ENCODE assay signal across 8 cellular contexts in genomic region chr1:44355582-44356305, GRCh38. TPM values are rescaled to one million over a fixed set of nuclear protein-coding genes. Genes with fewer than 3 reads are reported as not detected.
A peak's percentile ranks its signal among the peaks of the same experiment; 100 is the strongest.
DNase-seq lines count a peak whose midpoint lies in the region; ATAC-seq, FAIRE-seq and TF ChIP-seq lines count a peak whose summit lies in the region.

No MANE protein-coding gene starts in this region.

- ATAC-seq in Right ventricle myocardium inferior: no peak
- ATAC-seq in left lung: no peak
- ATAC-seq in HG02588 (IDR thresholded peaks at IDR 0.05; ENCODE audit: unreplicated experiment): no peak

- H3K27me3 Mint-ChIP-seq in activated T-helper 1 cell treated with anti-CD3 and anti-CD28 coated beads, Interleukin-12 subunit alpha, Interleukin-12 subunit beta, Interleukin-2, Interleukin-4 antibody, amounts not matched to agents 30 ng/mL and 10 ng/mL and 1 ng/mL, durations not matched to agents 14 hours and 24 hours and 36 hours (ENCODE audit: insufficient read depth): no peaks in the 10 kb centered on the region

- TF ChIP-seq CTCF in left ventricle myocardium inferior (IDR thresholded peaks at IDR 0.05; ENCODE audit: borderline replicate concordance) (no peak), left lung (IDR thresholded peaks at IDR 0.05) (no peak)

- H3K27ac ChIP-seq in left ventricle myocardium inferior (replicated peaks): no peak overlapping the region
- H3K27ac ChIP-seq in left lung: no peak overlapping the region

- DNase-seq in left ventricle myocardium inferior (no peak), Right ventricle myocardium inferior (ENCODE audit: missing footprints) (no peak), left lung (no peak), urothelium cell line (ENCODE audit: low spot score) (peak; percentile 18), NCI-H2196 treated with DMSO at 0.1 percent for 48 hours (lab: John Stamatoyannopoulos, UW; ENCODE audit: unreplicated experiment) (no peak), NCI-H446 treated with DMSO at 0.1 percent for 48 hours (lab: John Stamatoyannopoulos, UW) (no peak)
- no peak for DNase-seq in activated T-helper 1 cell treated with anti-CD3 and anti-CD28 coated beads, Interleukin-12 subunit alpha, Interleukin-12 subunit beta, Interleukin-2, Interleukin-4 antibody, amounts not matched to agents 30 ng/mL and 10 ng/mL and 1 ng/mL, durations not matched to agents 14 hours and 24 hours and 36 hours (ENCODE audit: low spot score)

- peak overlapping the region; percentile 93 for H3K4me3 Mint-ChIP-seq in activated T-helper 1 cell treated with anti-CD3 and anti-CD28 coated beads, Interleukin-12 subunit alpha, Interleukin-12 subunit beta, Interleukin-2, Interleukin-4 antibody, amounts not matched to agents 30 ng/mL and 10 ng/mL and 1 ng/mL, durations not matched to agents 14 hours and 24 hours and 36 hours

- H3K36me3 Mint-ChIP-seq in activated T-helper 1 cell treated with anti-CD3 and anti-CD28 coated beads, Interleukin-12 subunit alpha, Interleukin-12 subunit beta, Interleukin-2, Interleukin-4 antibody, amounts not matched to agents 30 ng/mL and 10 ng/mL and 1 ng/mL, durations not matched to agents 14 hours and 24 hours and 36 hours (ENCODE audit: low read depth): peaks cover 7% of the 10 kb centered on the region

- peak; percentile 91 for FAIRE-seq in urothelium cell line (lab: Jason Lieb, UNC)

- no peaks in the 10 kb centered on the region for H3K9me3 Mint-ChIP-seq in activated T-helper 1 cell treated with anti-CD3 and anti-CD28 coated beads, Interleukin-12 subunit alpha, Interleukin-12 subunit beta, Interleukin-2, Interleukin-4 antibody, amounts not matched to agents 30 ng/mL and 10 ng/mL and 1 ng/mL, durations not matched to agents 14 hours and 24 hours and 36 hours

- H3K36me3 ChIP-seq in left ventricle myocardium inferior (no peaks in the 10 kb centered on the region), left lung (no peaks in the 10 kb centered on the region)

- peak overlapping the region; percentile 99 for H3K4me3 ChIP-seq in left ventricle myocardium inferior
- H3K4me3 ChIP-seq in left lung: peak overlapping the region; percentile 83 to 94

- intact Hi-C loops in left ventricle myocardium inferior (cut with micrococcal nuclease): no loop called here
- intact Hi-C loops in Right ventricle myocardium inferior (cut with DNase I): no loop called here
- intact Hi-C loops in activated T-helper 1 cell treated with anti-CD3 and anti-CD28 coated beads, Interleukin-12 subunit alpha, Interleukin-12 subunit beta, Interleukin-2, Interleukin-4 antibody, amounts not matched to agents 30 ng/mL and 10 ng/mL and 1 ng/mL, durations not matched to agents 14 hours and 24 hours and 36 hours (cut with micrococcal nuclease): loop anchor here (1.0 to 10.0 kb wide), 7 partner anchors 49 to 1891 kb away; partner anchors contain the start of genes ARMH1, CCDC30, DMAP1 and HECTD3
- intact Hi-C loops in left lung (cut with DNase I): no loop called here

- H3K9me3 ChIP-seq in left ventricle myocardium inferior (replicated peaks): no peaks in the 10 kb centered on the region
- H3K9me3 ChIP-seq in left lung: no peaks in the 10 kb centered on the region

- H3K4me1 Mint-ChIP-seq in activated T-helper 1 cell treated with anti-CD3 and anti-CD28 coated beads, Interleukin-12 subunit alpha, Interleukin-12 subunit beta, Interleukin-2, Interleukin-4 antibody, amounts not matched to agents 30 ng/mL and 10 ng/mL and 1 ng/mL, durations not matched to agents 14 hours and 24 hours and 36 hours (ENCODE audit: low read depth): peaks cover 34% of the 10 kb centered on the region

- no peaks in the 10 kb centered on the region for H3K27me3 ChIP-seq in left ventricle myocardium inferior (ENCODE audit: low read depth)
- H3K27me3 ChIP-seq in left lung: no peaks in the 10 kb centered on the region

- peak overlapping the region; percentile 88 for H3K27ac Mint-ChIP-seq in activated T-helper 1 cell treated with anti-CD3 and anti-CD28 coated beads, Interleukin-12 subunit alpha, Interleukin-12 subunit beta, Interleukin-2, Interleukin-4 antibody, amounts not matched to agents 30 ng/mL and 10 ng/mL and 1 ng/mL, durations not matched to agents 14 hours and 24 hours and 36 hours

- H3K4me1 ChIP-seq in left ventricle myocardium inferior (peaks cover 22% of the 10 kb centered on the region), left lung (peaks cover 6 to 18% of the 10 kb centered on the region in 2 donors)

RNA-seq across cellular contexts. Expression of gene ERI3, which starts 0.7 kb away (rescaled TPM):
- 50.4 TPM for total RNA-seq in left ventricle myocardium inferior
- 52.7 TPM for total RNA-seq in Right ventricle myocardium inferior
- 51.4 and 55.4 TPM in 2 replicates for total RNA-seq in activated T-helper 1 cell treated with anti-CD3 and anti-CD28 coated beads, Interleukin-12 subunit alpha, Interleukin-12 subunit beta, Interleukin-2, Interleukin-4 antibody, amounts not matched to agents 30 ng/mL and 10 ng/mL and 1 ng/mL, durations not matched to agents 14 hours and 24 hours and 36 hours
- total RNA-seq in left lung: 10 to 100 TPM; 44.5 to 46.9 TPM

RNA-seq across cellular contexts. Expression of gene RNF220, which starts 49.3 kb away (rescaled TPM):
- 62.6 TPM for total RNA-seq in left ventricle myocardium inferior
- total RNA-seq in Right ventricle myocardium inferior: 76.4 TPM
- 103 and 107 TPM in 2 replicates for total RNA-seq in activated T-helper 1 cell treated with anti-CD3 and anti-CD28 coated beads, Interleukin-12 subunit alpha, Interleukin-12 subunit beta, Interleukin-2, Interleukin-4 antibody, amounts not matched to agents 30 ng/mL and 10 ng/mL and 1 ng/mL, durations not matched to agents 14 hours and 24 hours and 36 hours
- 10 to 100 TPM; 50.8 to 58.9 TPM for total RNA-seq in left lung
